ENCODE assay signal across 8 cellular contexts in genomic region chr17:56977673-56978395, GRCh38. TPM values are rescaled to one million over a fixed set of nuclear protein-coding genes. Genes with fewer than 3 reads are reported as not detected.
DNase-seq lines count a peak whose midpoint lies in the region; ATAC-seq, FAIRE-seq and TF ChIP-seq lines count a peak whose summit lies in the region.

Gene SCPEP1, plus strand, starts transcription at chr17:56978131. Its CDS starts 29 bp downstream, at chr17:56978160.

- under 1% methylated on average over 26 of the region's 42 CpGs for WGBS in suprapubic skin

- DNase-seq in Daoy (ENCODE audit: low read depth) = peak; percentile 80
- DNase-seq in H54 (ENCODE audit: insufficient read length, low spot score) = peak; percentile 96
- DNase-seq in MG63 = peak; percentile 87
- DNase-seq in SK-N-DZ (ENCODE audit: low spot score) = peak; percentile 89
- peak; percentile 85 for DNase-seq in activated naive CD4-positive, alpha-beta T cell treated with anti-CD3 and anti-CD28 coated beads for 36 hours
- peak; percentile 86 for DNase-seq in globus pallidus (ENCODE audit: low spot score)
- peak; percentile 75 for DNase-seq in omental fat pad (ENCODE audit: low spot score)
- peak; percentile 90 to 95 for DNase-seq in suprapubic skin (ENCODE audit: low spot score in 2 of 2)

- ATAC-seq in omental fat pad (ENCODE audit: low FRiP score) = peak; percentile 96

- intact Hi-C loops in activated naive CD4-positive, alpha-beta T cell treated with anti-CD3 and anti-CD28 coated beads for 36 hours (cut with micrococcal nuclease) = loop anchor here (1.0 to 5.0 kb wide), 4 partner anchors 17 to 144 kb away; partner anchors contain the start of genes AKAP1, COIL, DGKE and TRIM25

- H3K4me3 ChIP-seq in MG63 (peak within 1 kb of the TSS; percentile 57), suprapubic skin (peak within 1 kb of the TSS; percentile 61)

- no peaks in the 10 kb centered on the region for H3K9me3 Mint-ChIP-seq in activated naive CD4-positive, alpha-beta T cell treated with anti-CD3 and anti-CD28 coated beads for 36 hours

- CTCF ChIA-PET in activated naive CD4-positive, alpha-beta T cell treated with anti-CD3 and anti-CD28 coated beads for 36 hours (lab: Charles Lee) = interaction anchor here (0.6 to 1.3 kb wide), 5 partner anchors 16 to 271 kb away, joined by 3 to 7 read pairs (median 4); no protein-coding TSS in a partner anchor

- peak within 1 kb of the TSS; percentile 39 for H3K27ac Mint-ChIP-seq in activated naive CD4-positive, alpha-beta T cell treated with anti-CD3 and anti-CD28 coated beads for 36 hours

- peak within 1 kb of the TSS; percentile 90 for H3K4me3 Mint-ChIP-seq in activated naive CD4-positive, alpha-beta T cell treated with anti-CD3 and anti-CD28 coated beads for 36 hours

- peaks cover 3% of the 10 kb centered on the region for H3K27me3 Mint-ChIP-seq in activated naive CD4-positive, alpha-beta T cell treated with anti-CD3 and anti-CD28 coated beads for 36 hours (ENCODE audit: low read depth)

- H3K27me3 ChIP-seq in MG63 (peaks cover 11% of the 10 kb centered on the region; the same call in 1 of the 2 replicates), suprapubic skin (no peaks in the 10 kb centered on the region)

- H3K9me3 ChIP-seq in MG63 (no peaks in the 10 kb centered on the region), suprapubic skin (no peaks in the 10 kb centered on the region)

- no peak for FAIRE-seq in H54 (lab: Jason Lieb, UNC)

- H3K4me1 ChIP-seq in suprapubic skin = peaks cover 35% of the 10 kb centered on the region

- H3K36me3 ChIP-seq in MG63 = no peaks in the 10 kb centered on the region
- no peaks in the 10 kb centered on the region for H3K36me3 ChIP-seq in suprapubic skin

- H3K4me1 Mint-ChIP-seq in activated naive CD4-positive, alpha-beta T cell treated with anti-CD3 and anti-CD28 coated beads for 36 hours (ENCODE audit: low read depth) = peaks cover 19% of the 10 kb centered on the region

- no peaks in the 10 kb centered on the region for H3K36me3 Mint-ChIP-seq in activated naive CD4-positive, alpha-beta T cell treated with anti-CD3 and anti-CD28 coated beads for 36 hours (ENCODE audit: low read depth)

- TF ChIP-seq CTCF in omental fat pad (IDR thresholded peaks at IDR 0.05) (no peak), suprapubic skin (IDR thresholded peaks at IDR 0.05) (no peak)

- TF ChIP-seq EP300 in suprapubic skin (IDR thresholded peaks at IDR 0.05) = no peak

- TF ChIP-seq POLR2A in H54 (IDR thresholded peaks at IDR 0.05; ENCODE audit: low read depth, low read length) (peak; percentile 96), suprapubic skin (IDR thresholded peaks at IDR 0.05) (no peak)

- peak within 1 kb of the TSS; percentile 25 for H3K27ac ChIP-seq in suprapubic skin

RNA-seq across cellular contexts. Expression of gene SCPEP1, which starts in this region (rescaled TPM):
- total RNA-seq in Daoy (2014; rRNA removed; shearing (Covaris generic)) = 27.5 and 28.3 TPM in 2 replicates
- 55.6 and 96.0 TPM in 2 replicates for total RNA-seq in MG63 (2014; rRNA removed; shearing (Covaris generic); ENCODE audit: low replicate concordance)
- polyA plus RNA-seq in SK-N-DZ (2014; cell fraction: cytosol; rRNA removed) = 22.5 and 27.0 TPM in 2 replicates
- polyA plus RNA-seq in SK-N-DZ (2014; cell fraction: nucleus; rRNA removed) = 14.8 and 23.2 TPM in 2 replicates
- total RNA-seq in activated naive CD4-positive, alpha-beta T cell treated with anti-CD3 and anti-CD28 coated beads for 36 hours = 10 to 100 TPM; 11.7 to 15.3 TPM
- total RNA-seq in omental fat pad = 10 to 100 TPM; 59.6 to 80.9 (median 69.1) TPM
- total RNA-seq in suprapubic skin = 100 to 1,000 TPM in 2 of 4 donors, 10 to 100 TPM in 2; 81.2 to 160 (median 100.0) TPM

Comparison
In these comparisons a context has a peak if more than half of its experiments do, and no peak if none do; other contexts are left out.
1. Peak in every context shown above with its lines: DNase-seq, ATAC-seq, H3K4me3 ChIP-seq and H3K27ac ChIP-seq.